10 cellular contexts compared by ENCODE assay signal in genomic region chr16:59210955-59211541, GRCh38.
A peak's percentile ranks its signal among the peaks of the same experiment; 100 is the strongest.
DNase-seq lines count a peak whose midpoint lies in the region; ATAC-seq and TF ChIP-seq lines count a peak whose summit lies in the region.
"Had no signal": no experiment of that assay in that cellular context is flagged by ENCODE, and none has a peak within 500 bp of the region (broad histone marks: within the 10 kb centered on the region; RNA-seq: fewer than 3 reads in every experiment).

No MANE protein-coding gene starts in this region.

- H3K4me2 ChIP-seq in fibroblast of lung (ENCODE audit: extremely low read depth, insufficient read depth, low read length), result no peak overlapping the region

- no peaks in the 10 kb centered on the region for H4K20me1 ChIP-seq in fibroblast of lung (ENCODE audit: control insufficient read depth, extremely low read depth, insufficient read depth, low read length)

- ATAC-seq in aorta (ENCODE audit: low FRiP score), result peak; percentile 81

- H3K36me3 ChIP-seq in fibroblast of lung (ENCODE audit: control insufficient read depth, insufficient read depth, low read length) (no peaks in the 10 kb centered on the region), aorta (ENCODE audit: control insufficient read depth in 1 of 2, insufficient read depth in 2 of 2, low read length in 1 of 2) (no peaks in the 10 kb centered on the region)
- H3K36me3 ChIP-seq: ovary had no signal

- 1 to 5% methylated on average over 7 of the region's 7 CpGs for WGBS in aorta, 2 donors

- H3K4me1 ChIP-seq in fibroblast of lung (ENCODE audit: control insufficient read depth, extremely low read depth, insufficient read depth, low read length) (no peaks in the 10 kb centered on the region), aorta (ENCODE audit: control insufficient read depth in 1 of 2, insufficient read depth in 2 of 2, low read length in 2 of 2) (peaks cover 3 to 5% of the 10 kb centered on the region in 2 donors)

- peak; percentile 74 for DNase-seq in NCI-H82 (lab: John Stamatoyannopoulos, UW)
- peak; percentile 81 to 97 for DNase-seq in fibroblast of lung (ENCODE audit: low read depth in 2 of 2)
- DNase-seq in medulla oblongata (ENCODE audit: extremely low spot score), result peak; percentile 15
- DNase-seq in aorta, result no peak
- no peak for DNase-seq in Kasumi-1 (lab: John Stamatoyannopoulos, UW)
- DNase-seq in NOMO-1 treated with DMSO at 0.1 percent for 48 hours (lab: John Stamatoyannopoulos, UW; ENCODE audit: unreplicated experiment), result no peak
- DNase-seq in NCI-H2171 (lab: John Stamatoyannopoulos, UW), result no peak
- DNase-seq: activated T-cell treated with anti-CD3 and anti-CD28 coated beads for 4 hours, NCI-H2107 had no signal

- H3K79me2 ChIP-seq in fibroblast of lung (ENCODE audit: control insufficient read depth, insufficient read depth, low read length), result no peaks in the 10 kb centered on the region

- H3K9me3 ChIP-seq in fibroblast of lung (ENCODE audit: control insufficient read depth, insufficient read depth, low read depth, low read length) (no peaks in the 10 kb centered on the region), aorta (ENCODE audit: control insufficient read depth, low read length) (no peaks in the 10 kb centered on the region)
- H3K9me3 ChIP-seq: ovary had no signal

- H3K9ac ChIP-seq in fibroblast of lung (ENCODE audit: insufficient read depth, low read length), result no peak overlapping the region

- no peaks in the 10 kb centered on the region for H3K27me3 ChIP-seq in fibroblast of lung (ENCODE audit: control insufficient read depth, insufficient read depth, low read length)
- H3K27me3 ChIP-seq in aorta (ENCODE audit: control insufficient read depth in 1 of 2, insufficient read depth in 2 of 2, low read length in 1 of 2), result no peaks in the 10 kb centered on the region
- H3K27me3 ChIP-seq: ovary had no signal

- no peak overlapping the region for H3K4me3 ChIP-seq in fibroblast of lung (replicated peaks in 1 of 4; ENCODE audit: control extremely low read depth in 1 of 4, insufficient read depth in 1 of 4, low read depth in 3 of 4, low read length in 4 of 4)
- H3K4me3 ChIP-seq in aorta (ENCODE audit: low read length in 2 of 2), result no peak overlapping the region
- H3K4me3 ChIP-seq: ovary had no signal

- H3K27ac ChIP-seq in fibroblast of lung (ENCODE audit: insufficient read depth, low read length) (no peak overlapping the region), aorta (ENCODE audit: low read depth in 1 of 2, low read length in 2 of 2) (no peak overlapping the region)
- H3K27ac ChIP-seq: ovary had no signal

- no peak overlapping the region for H2AFZ ChIP-seq in fibroblast of lung (ENCODE audit: low read length)

- no peak for TF ChIP-seq CTCF in fibroblast of lung (conservative IDR thresholded peaks at IDR 0.05 in 1 of 2, IDR thresholded peaks at IDR 0.05 in 1 of 2; ENCODE audit: low read depth in 1 of 2, low read length in 2 of 2)

- intact Hi-C loops in aorta (cut with DNase I), result no loop called here

Comparison
In these comparisons a context has a peak if more than half of its experiments do, and no peak if none do; other contexts are left out.
1. DNase-seq: peak in NCI-H82 (single experiment), fibroblast of lung (2 of 2) and medulla oblongata (single experiment); none in aorta (0 of 2), Kasumi-1 (0 of 2), NOMO-1 treated with DMSO at 0.1 percent for 48 hours (single experiment) and NCI-H2171 (single experiment).